8 cellular contexts compared by ENCODE assay signal in genomic region chr11:104968365-104968855, GRCh38. TPM values are rescaled to one million over a fixed set of nuclear protein-coding genes. Genes with fewer than 3 reads are reported as not detected.
DNase-seq lines count a peak whose midpoint lies in the region; TF ChIP-seq lines count a peak whose summit lies in the region.

TSS of gene CASP4 (minus strand) at chr11:104968574. CDS start at chr11:104968525, 49 bp downstream.

- H3K27me3 ChIP-seq in HL-60 (ENCODE audit: insufficient read depth, poor library complexity, severe bottlenecking), result no peaks in the 10 kb centered on the region
- no peaks in the 10 kb centered on the region for H3K27me3 ChIP-seq in SJSA1 (replicated peaks)
- H3K27me3 ChIP-seq in duodenal mucosa (ENCODE audit: control insufficient read depth in 1 of 2, insufficient read depth in 2 of 2, low read length in 2 of 2), result no peaks in the 10 kb centered on the region

- H3K4me3 ChIP-seq in HL-60 (replicated peaks; ENCODE audit: insufficient read depth, low read length) (peak within 1 kb of the TSS; percentile 52), SJSA1 (peak within 1 kb of the TSS; percentile 51), duodenal mucosa (ENCODE audit: low read depth in 1 of 2, low read length in 2 of 2) (peak within 1 kb of the TSS; percentile 80 to 81)

- H3K9me3 ChIP-seq in SJSA1 (replicated peaks) (no peaks in the 10 kb centered on the region), duodenal mucosa (ENCODE audit: control insufficient read depth in 1 of 2, low read length in 2 of 2) (no peaks in the 10 kb centered on the region)

- H3K27ac ChIP-seq in HL-60 (replicated peaks) (peak within 1 kb of the TSS; percentile 74), SJSA1 (peak within 1 kb of the TSS; percentile 93), duodenal mucosa (ENCODE audit: low read depth, low read length) (peak within 1 kb of the TSS; percentile 86)

- no peaks in the 10 kb centered on the region for H3K36me3 ChIP-seq in SJSA1
- no peaks in the 10 kb centered on the region for H3K36me3 ChIP-seq in duodenal mucosa (ENCODE audit: control insufficient read depth in 1 of 2, insufficient read depth in 2 of 2, low read length in 2 of 2)

- DNase-seq in GDM1 (lab: John Stamatoyannopoulos, UW) (peak; percentile 6), GM20000 (ENCODE audit: low spot score) (peak; percentile 19), HL-60 (ENCODE audit: low read depth in 1 of 2, low spot score in 1 of 2) (peak in 1 of 2 experiments; percentile 49), SJSA1 (ENCODE audit: low read depth in 1 of 2, low spot score in 2 of 2) (peak in 1 of 2 experiments; percentile 65), mucosa of gallbladder (ENCODE audit: low spot score) (peak; percentile 36), NCI-H2171 treated with DMSO at 0.1 percent for 48 hours (lab: John Stamatoyannopoulos, UW) (no peak), nucleus accumbens (lab: John Stamatoyannopoulos, UW) (no peak)

- H3K9ac ChIP-seq in duodenal mucosa (ENCODE audit: low read depth in 1 of 2, low read length in 2 of 2), result peak within 1 kb of the TSS; percentile 82 to 83

- no peak for TF ChIP-seq CTCF in GM20000 (IDR thresholded peaks at IDR 0.05; ENCODE audit: extremely low read depth, missing control alignments)
- no peak for TF ChIP-seq CTCF in HL-60 (IDR thresholded peaks at IDR 0.05; ENCODE audit: insufficient read depth, low read length)

- H3K4me1 ChIP-seq in SJSA1 (replicated peaks), result 0 out of 2 replicates have a peak, but pooled peaks cover 3% of the 10 kb centered on the region
- peaks cover 17 to 20% of the 10 kb centered on the region in 2 donors for H3K4me1 ChIP-seq in duodenal mucosa (ENCODE audit: control insufficient read depth in 1 of 2, insufficient read depth in 2 of 2, low read length in 2 of 2)

RNA-seq across cellular contexts. Expression of gene CASP4, which starts in this region (rescaled TPM):
- total RNA-seq in SJSA1 (2014; rRNA removed; shearing (Covaris generic)), result 75.6 and 91.8 TPM in 2 replicates
- 50.9 TPM for total RNA-seq in mucosa of gallbladder

Comparison
In these comparisons a context has a peak if more than half of its experiments do, and no peak if none do; other contexts are left out.
1. DNase-seq: peak in GDM1 (single experiment), GM20000 (single experiment) and mucosa of gallbladder (single experiment); none in NCI-H2171 treated with DMSO at 0.1 percent for 48 hours (single experiment) and nucleus accumbens (0 of 56).
2. Peak in every context shown above with its lines, with median percentiles within 50 percentile points of each other: H3K27ac ChIP-seq and H3K4me3 ChIP-seq.